ENCODE assay signal across 28 cellular contexts in the genomic region with DNA sequence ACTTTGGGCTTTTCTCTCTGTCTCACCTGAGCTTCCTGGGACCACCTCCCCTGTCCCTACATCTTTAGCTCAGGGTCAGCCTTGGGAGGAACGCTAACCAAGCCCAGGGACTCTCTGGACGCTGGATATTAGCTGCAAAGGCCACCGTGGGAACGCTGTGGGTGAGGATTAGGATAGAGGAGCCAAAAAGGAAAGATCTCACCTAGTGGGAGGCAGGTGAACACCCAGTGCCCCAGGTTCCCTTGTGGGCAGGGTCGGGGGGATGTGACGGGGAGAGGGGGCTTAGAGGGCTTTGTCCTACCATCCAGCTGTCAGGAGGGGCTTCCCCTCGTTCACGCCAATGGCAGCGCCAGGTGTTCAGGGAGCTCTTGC. TPM values are rescaled to one million over a fixed set of nuclear protein-coding genes. Genes with fewer than 3 reads are reported as not detected.
DNase-seq lines count a peak whose midpoint lies in the region; ATAC-seq, FAIRE-seq and TF ChIP-seq lines count a peak whose summit lies in the region.
"Had no signal": no experiment of that assay in that cellular context is flagged by ENCODE, and none has a peak within 500 bp of the region (broad histone marks: within the 10 kb centered on the region; RNA-seq: fewer than 3 reads in every experiment).

No MANE protein-coding gene starts in this region.

- H3K18ac ChIP-seq in neuronal stem cell (ENCODE audit: low read length), result peak overlapping the region; percentile 77

- no peaks in the 10 kb centered on the region for H3K4me1 ChIP-seq in right lobe of liver
- H3K4me1 ChIP-seq in HepG2 (ENCODE audit: insufficient read depth, low read length), result no peaks in the 10 kb centered on the region
- peaks cover 23% of the 10 kb centered on the region for H3K4me1 ChIP-seq in OCI-LY3 (ENCODE audit: low read length)
- no peaks in the 10 kb centered on the region for H3K4me1 ChIP-seq in neuronal stem cell (ENCODE audit: control insufficient read depth in 2 of 2, insufficient read depth in 1 of 2, low read depth in 1 of 2, low read length in 2 of 2)
- H3K4me1 ChIP-seq in thyroid gland, result no peaks in the 10 kb centered on the region
- H3K4me1 ChIP-seq: A549, BE2C had no signal

- peak in 2 of 3 donors; percentile 10 to 25 for DNase-seq in right lobe of liver
- no peak for DNase-seq in HepG2 (ENCODE audit: low spot score)
- DNase-seq in neuronal stem cell (ENCODE audit: low spot score), result no peak
- no peak for DNase-seq in NCI-H526 (lab: John Stamatoyannopoulos, UW)
- no peak for DNase-seq in thyroid gland
- DNase-seq: BE2C; CD4-positive, alpha-beta memory T cell; KBM-7; MM.1S; NCI-H1048; NCI-H1417 treated with DMSO at 0.1 percent for 48 hours; NCI-H187; NCI-H2107; NCI-H2227 treated with DMSO at 0.1 percent for 48 hours; NCI-H510A; NCI-H748 treated with DMSO at 0.1 percent for 48 hours; NK-92 treated with Interleukin-12 subunit alpha and Interleukin-12 subunit beta, amount 100 ng/mL, for 24 hours; SIG-M5; SK-N-SH had no signal

- H4K91ac ChIP-seq in neuronal stem cell (ENCODE audit: low read depth, low read length, poor library complexity), result no peak overlapping the region

- TF ChIP-seq RAD21 in HepG2 (CRISPR knock-in tag; IDR thresholded peaks at IDR 0.05), result no peak

- no TSS peak for BruUV-seq in HepG2 (replicated peaks; lab: Mats Ljungman, UMichigan)

- H3K27ac Mint-ChIP-seq in stimulated activated memory B cell treated with anti-CD40 and anti-IgM and Interleukin-4, amounts not matched to agents 10 μg/mL and 1 μg/mL and 100 μg/mL, for 72 hours, result peak overlapping the region; percentile 90
- H3K27ac Mint-ChIP-seq: CD4-positive, alpha-beta memory T cell had no signal

- H3K27me3 ChIP-seq in right lobe of liver, result no peaks in the 10 kb centered on the region
- H3K27me3 ChIP-seq in HepG2 (ENCODE audit: control insufficient read depth in 1 of 2, insufficient read depth in 2 of 2, low read length in 2 of 2), result peaks cover 2 to 45% of the 10 kb centered on the region in 2 experiments; a peak in 3 of 5 replicates
- peaks cover 24% of the 10 kb centered on the region for H3K27me3 ChIP-seq in OCI-LY3 (ENCODE audit: low read depth, low read length)
- H3K27me3 ChIP-seq in neuronal stem cell (ENCODE audit: control insufficient read depth in 3 of 3, insufficient read depth in 3 of 3, low read depth in 1 of 3, low read length in 3 of 3), result no peaks in the 10 kb centered on the region
- H3K27me3 ChIP-seq in thyroid gland, result no peaks in the 10 kb centered on the region
- H3K27me3 ChIP-seq: BE2C had no signal

- H3K27ac ChIP-seq in right lobe of liver (no peak overlapping the region), HepG2 (ENCODE audit: extremely low read length, insufficient read depth, low read length) (no peak overlapping the region), OCI-LY3 (ENCODE audit: low read length) (no peak overlapping the region), neuronal stem cell (replicated peaks; ENCODE audit: low read length) (no peak overlapping the region), thyroid gland (no peak overlapping the region)
- H3K27ac ChIP-seq: A549 had no signal

- H2AK5ac ChIP-seq in neuronal stem cell (ENCODE audit: low read depth, low read length), result peak overlapping the region; percentile 60

- H3K9me3 Mint-ChIP-seq in stimulated activated memory B cell treated with anti-CD40 and anti-IgM and Interleukin-4, amounts not matched to agents 10 μg/mL and 1 μg/mL and 100 μg/mL, for 72 hours, result no peaks in the 10 kb centered on the region

- H4K8ac ChIP-seq in neuronal stem cell (ENCODE audit: low read depth, low read length), result no peak overlapping the region

- H2BK5ac ChIP-seq in neuronal stem cell (ENCODE audit: low read length), result peak overlapping the region; percentile 63

- no peak overlapping the region for H3K14ac ChIP-seq in neuronal stem cell (ENCODE audit: low read length)

- FAIRE-seq in HepG2 (lab: Jason Lieb, UNC), result no peak
- FAIRE-seq: A549, GM12892, GM18507, H54 had no signal

- CTCF ChIA-PET in HepG2 (lab: Yijun Ruan, JAX; ENCODE audit: low intra/inter-chr PET ratio, low total read pairs), result no interaction called here

- no peak for ATAC-seq in right lobe of liver
- no peak for ATAC-seq in HepG2
- no peak for ATAC-seq in stimulated activated memory B cell treated with anti-CD40 and anti-IgM and Interleukin-4, amounts not matched to agents 10 μg/mL and 1 μg/mL and 100 μg/mL, for 72 hours
- ATAC-seq in GM18502 (IDR thresholded peaks at IDR 0.05; ENCODE audit: poor library complexity, unreplicated experiment), result no peak
- ATAC-seq: A549, Panc1 had no signal

- H4K20me1 ChIP-seq in HepG2 (ENCODE audit: insufficient read depth, low read length) (no peaks in the 10 kb centered on the region), OCI-LY3 (ENCODE audit: insufficient read depth, low read length) (no peaks in the 10 kb centered on the region)

- H3K27me3 Mint-ChIP-seq in stimulated activated memory B cell treated with anti-CD40 and anti-IgM and Interleukin-4, amounts not matched to agents 10 μg/mL and 1 μg/mL and 100 μg/mL, for 72 hours, result peaks cover 16% of the 10 kb centered on the region

- TF ChIP-seq CTCF in right lobe of liver (IDR thresholded peaks at IDR 0.05) (no peak), HepG2 (CRISPR knock-in tag; IDR thresholded peaks at IDR 0.05) (no peak), OCI-LY3 (IDR thresholded peaks at IDR 0.05; ENCODE audit: low read depth, low read length) (no peak), thyroid gland (IDR thresholded peaks at IDR 0.05) (no peak)

- H3K4ac ChIP-seq in neuronal stem cell (ENCODE audit: low read length), result no peak overlapping the region

- H3K79me2 ChIP-seq in HepG2 (ENCODE audit: insufficient read depth, low read length) (no peaks in the 10 kb centered on the region), OCI-LY3 (ENCODE audit: low read length) (no peaks in the 10 kb centered on the region)

- no peak overlapping the region for H3K4me3 ChIP-seq in right lobe of liver
- H3K4me3 ChIP-seq in HepG2 (replicated peaks in 1 of 3; ENCODE audit: insufficient read depth in 1 of 3, low read depth in 2 of 3, low read length in 3 of 3), result no peak overlapping the region
- no peak overlapping the region for H3K4me3 ChIP-seq in OCI-LY3 (ENCODE audit: low read length)
- no peak overlapping the region for H3K4me3 ChIP-seq in neuronal stem cell (ENCODE audit: low read length in 2 of 2)
- H3K4me3 ChIP-seq in thyroid gland (replicated peaks in 1 of 3), result no peak overlapping the region
- H3K4me3 ChIP-seq: A549 had no signal

- H3K9ac ChIP-seq in HepG2 (ENCODE audit: insufficient read depth, low read depth, low read length), result no peak overlapping the region
- H3K9ac ChIP-seq in OCI-LY3 (ENCODE audit: low read length), result no peak overlapping the region
- H3K9ac ChIP-seq in neuronal stem cell (ENCODE audit: low read depth, low read length, poor library complexity), result no peak overlapping the region
- H3K9ac ChIP-seq: SK-N-SH had no signal

- peak overlapping the region; percentile 21 for H2BK120ac ChIP-seq in neuronal stem cell (ENCODE audit: low read depth, low read length)

- TF ChIP-seq POLR2A in right lobe of liver (IDR thresholded peaks at IDR 0.05) (no peak), HepG2 (IDR thresholded peaks at IDR 0.05; ENCODE audit: insufficient read depth in 1 of 2, low read depth in 2 of 2, low read length in 2 of 2) (no peak), thyroid gland (IDR thresholded peaks at IDR 0.05) (no peak)

- in situ Hi-C loops in HepG2 (cut with HindIII; ENCODE audit: extremely low pct_ligation_motif_present, low pct_unique_long_range_greater_than_20kb), result no loop called here

- H2BK12ac ChIP-seq in neuronal stem cell (ENCODE audit: low read length), result no peak overlapping the region

- no peaks in the 10 kb centered on the region for H3K36me3 ChIP-seq in right lobe of liver
- H3K36me3 ChIP-seq in HepG2 (replicated peaks in 1 of 2; ENCODE audit: control insufficient read depth in 1 of 2, insufficient read depth in 2 of 2, low read length in 2 of 2), result no peaks in the 10 kb centered on the region
- no peaks in the 10 kb centered on the region for H3K36me3 ChIP-seq in OCI-LY3 (replicated peaks; ENCODE audit: low read depth, low read length)
- H3K36me3 ChIP-seq in neuronal stem cell (replicated peaks in 1 of 2; ENCODE audit: control insufficient read depth in 2 of 2, insufficient read depth in 2 of 2, low read length in 2 of 2), result no peaks in the 10 kb centered on the region
- H3K36me3 ChIP-seq in thyroid gland, result no peaks in the 10 kb centered on the region
- H3K36me3 ChIP-seq: BE2C had no signal

- H3K23ac ChIP-seq in neuronal stem cell (ENCODE audit: low read depth, low read length, poor library complexity), result no peak overlapping the region

- 67% methylated on average over 5 of the region's 9 CpGs for WGBS in right lobe of liver (ENCODE audit: insufficient coverage, low coverage, low lambda C conversion rate, missing lambda C conversion rate)
- 17% methylated on average over 9 of the region's 9 CpGs for WGBS in HepG2 (ENCODE audit: low lambda C conversion rate)
- no CpG with 5 or more reads among the region's 9 CpGs for WGBS in neuronal stem cell (ENCODE audit: extremely low coverage in 2 of 2, insufficient read length in 2 of 2, insufficient replicate concordance in 1 of 2), 2 donors
- WGBS in thyroid gland, 2 donors, result 87 to 90% methylated on average over 9 of the region's 9 CpGs

- H2BK15ac ChIP-seq in neuronal stem cell (ENCODE audit: low read length), result no peak overlapping the region

- H2AFZ ChIP-seq in HepG2 (ENCODE audit: low read length), result no peak overlapping the region
- H2AFZ ChIP-seq in OCI-LY3 (ENCODE audit: low read depth, low read length), result no peak overlapping the region
- H2AFZ ChIP-seq in neuronal stem cell (ENCODE audit: low read length), result no peak overlapping the region

- H3K4me2 ChIP-seq in HepG2 (ENCODE audit: low read depth, low read length) (no peak overlapping the region), OCI-LY3 (ENCODE audit: low read length) (peak overlapping the region; percentile 54; the same call in 1 of the 2 replicates), neuronal stem cell (ENCODE audit: insufficient read depth, low read length, poor library complexity, severe bottlenecking) (no peak overlapping the region)
- H3K4me2 ChIP-seq: A549, SK-N-SH had no signal

- no peaks in the 10 kb centered on the region for H3K79me1 ChIP-seq in neuronal stem cell (ENCODE audit: low read depth, low read length)

- peaks cover 30% of the 10 kb centered on the region for H3K4me1 Mint-ChIP-seq in stimulated activated memory B cell treated with anti-CD40 and anti-IgM and Interleukin-4, amounts not matched to agents 10 μg/mL and 1 μg/mL and 100 μg/mL, for 72 hours

- no peaks in the 10 kb centered on the region for H3K9me3 ChIP-seq in right lobe of liver
- no peaks in the 10 kb centered on the region for H3K9me3 ChIP-seq in HepG2 (ENCODE audit: low read length)
- no peaks in the 10 kb centered on the region for H3K9me3 ChIP-seq in OCI-LY3 (ENCODE audit: insufficient read depth, low read length)
- no peaks in the 10 kb centered on the region for H3K9me3 ChIP-seq in neuronal stem cell (replicated peaks in 1 of 2; ENCODE audit: control insufficient read depth in 2 of 2, insufficient read depth in 1 of 2, low read depth in 1 of 2, low read length in 2 of 2)
- no peaks in the 10 kb centered on the region for H3K9me3 ChIP-seq in thyroid gland
- H3K9me3 ChIP-seq: A549, BE2C, SK-N-SH had no signal

- TF ChIP-seq EP300 in HepG2 (IDR thresholded peaks at IDR 0.05; ENCODE audit: low read depth in 2 of 2, low read length in 2 of 2), result no peak
- TF ChIP-seq EP300 in HepG2 (CRISPR knock-in tag; IDR thresholded peaks at IDR 0.05; ENCODE audit: borderline replicate concordance), result no peak

- H3K36me3 Mint-ChIP-seq in stimulated activated memory B cell treated with anti-CD40 and anti-IgM and Interleukin-4, amounts not matched to agents 10 μg/mL and 1 μg/mL and 100 μg/mL, for 72 hours, result no peaks in the 10 kb centered on the region
- H3K36me3 Mint-ChIP-seq: CD4-positive, alpha-beta memory T cell had no signal

- POLR2A ChIA-PET in HepG2 (lab: Yijun Ruan, JAX), result no interaction called here

- H3K4me3 Mint-ChIP-seq in stimulated activated memory B cell treated with anti-CD40 and anti-IgM and Interleukin-4, amounts not matched to agents 10 μg/mL and 1 μg/mL and 100 μg/mL, for 72 hours, result peak overlapping the region; percentile 5
- H3K4me3 Mint-ChIP-seq: CD4-positive, alpha-beta memory T cell had no signal

- intact Hi-C loops in right lobe of liver (cut with DNase I) (no loop called here), HepG2 (cut with micrococcal nuclease; ENCODE audit: unreplicated experiment) (no loop called here), thyroid gland (cut with DNase I) (loop anchor here (10.0 kb wide), 2 partner anchors 67 to 103 kb away; no protein-coding TSS in a partner anchor)

RNA-seq across cellular contexts. Expression of a gene that starts 50.2 kb away (rescaled TPM):
- total RNA-seq in right lobe of liver (10 to 100 TPM in 1 of 6 experiments, 1 to 10 TPM in 3, under 1 TPM in 1, not detected in 1; 0.63 to 22.9 (median 1.1) TPM), HepG2 (2016; rRNA removed; fragmentation: Illumina TruSeq; extraction: Trizol) (0.14 and 0.58 TPM in 2 replicates), thyroid gland (not detected)
- 0.10 and 0.18 TPM in 2 replicates for total RNA-seq in HepG2 (2016; cell fraction: cytosol; rRNA removed; fragmentation: Illumina TruSeq; extraction: Trizol; ENCODE audit: low read depth)
- 0.09 and 0.74 TPM in 2 replicates for total RNA-seq in HepG2 (2016; cell fraction: insoluble cytoplasmic fraction; rRNA removed; fragmentation: Illumina TruSeq; extraction: Trizol)
- 0.17 and 0.31 TPM in 2 replicates for total RNA-seq in HepG2 (2016; cell fraction: membrane; rRNA removed; fragmentation: Illumina TruSeq; extraction: Trizol)
- 0.47 and 1.4 TPM in 2 replicates for total RNA-seq in HepG2 (2016; cell fraction: nucleus; rRNA removed; fragmentation: Illumina TruSeq; extraction: Trizol)
- 0.13 and 0.26 TPM in 2 replicates for polyA plus RNA-seq in HepG2 (2011; rRNA removed)
- polyA plus RNA-seq in HepG2 (2011; cell fraction: cytosol; rRNA removed), result 0.11 TPM in 1 of 2 replicates, not detected in the other
- polyA plus RNA-seq in HepG2 (2011; cell fraction: nucleus; rRNA removed), result 0.31 and 1.3 TPM in 2 replicates
- 0.04 TPM in 1 of 2 replicates, not detected in the other for polyA plus RNA-seq in HepG2 (2012)
- polyA plus RNA-seq in HepG2 (2016; cell fraction: cytosol; fragmentation: Illumina TruSeq; extraction: Trizol; ENCODE audit: low read depth), result 0.09 and 0.12 TPM in 2 replicates
- 0.21 and 0.39 TPM in 2 replicates for polyA plus RNA-seq in HepG2 (2016; cell fraction: insoluble cytoplasmic fraction; fragmentation: Illumina TruSeq; extraction: Trizol; ENCODE audit: low read depth)
- 0.22 TPM in 2 replicates for polyA plus RNA-seq in HepG2 (2016; cell fraction: membrane; fragmentation: Illumina TruSeq; extraction: Trizol; ENCODE audit: low read depth)
- 1.7 and 3.1 TPM in 2 replicates for polyA plus RNA-seq in HepG2 (2016; cell fraction: nucleus; fragmentation: Illumina TruSeq; extraction: Trizol; ENCODE audit: insufficient read depth, low read depth)
- 0.16 TPM in 1 of 2 replicates, not detected in the other for polyA minus RNA-seq in HepG2 (2011; rRNA and poly(A)+ RNA removed; ENCODE audit: low replicate concordance)
- not detected in 2 replicates for polyA minus RNA-seq in HepG2 (2011; cell fraction: cytosol; rRNA and poly(A)+ RNA removed)
- polyA minus RNA-seq in HepG2 (2011; cell fraction: nucleus; rRNA and poly(A)+ RNA removed), result 0.12 and 0.39 TPM in 2 replicates
- 0.06 TPM for polyA plus RNA-seq in neuronal stem cell (2013, experiment 1 of 2)
- 0.01 TPM for polyA plus RNA-seq in neuronal stem cell (2013, experiment 2 of 2)
- total RNA-seq: CD4-positive, alpha-beta memory T cell; G401 had no signal
- polyA plus RNA-seq: CD4-positive, alpha-beta memory T cell; SK-N-SH had no signal

Comparison
In these comparisons a context has a peak if more than half of its experiments do, and no peak if none do; other contexts are left out.
1. DNase-seq: peak in right lobe of liver (2 of 3); none in HepG2 (single experiment), neuronal stem cell (single experiment), NCI-H526 (0 of 2) and thyroid gland (0 of 2).